Comparison of ENCODE assay signal across 9 cellular contexts in the genomic region with DNA sequence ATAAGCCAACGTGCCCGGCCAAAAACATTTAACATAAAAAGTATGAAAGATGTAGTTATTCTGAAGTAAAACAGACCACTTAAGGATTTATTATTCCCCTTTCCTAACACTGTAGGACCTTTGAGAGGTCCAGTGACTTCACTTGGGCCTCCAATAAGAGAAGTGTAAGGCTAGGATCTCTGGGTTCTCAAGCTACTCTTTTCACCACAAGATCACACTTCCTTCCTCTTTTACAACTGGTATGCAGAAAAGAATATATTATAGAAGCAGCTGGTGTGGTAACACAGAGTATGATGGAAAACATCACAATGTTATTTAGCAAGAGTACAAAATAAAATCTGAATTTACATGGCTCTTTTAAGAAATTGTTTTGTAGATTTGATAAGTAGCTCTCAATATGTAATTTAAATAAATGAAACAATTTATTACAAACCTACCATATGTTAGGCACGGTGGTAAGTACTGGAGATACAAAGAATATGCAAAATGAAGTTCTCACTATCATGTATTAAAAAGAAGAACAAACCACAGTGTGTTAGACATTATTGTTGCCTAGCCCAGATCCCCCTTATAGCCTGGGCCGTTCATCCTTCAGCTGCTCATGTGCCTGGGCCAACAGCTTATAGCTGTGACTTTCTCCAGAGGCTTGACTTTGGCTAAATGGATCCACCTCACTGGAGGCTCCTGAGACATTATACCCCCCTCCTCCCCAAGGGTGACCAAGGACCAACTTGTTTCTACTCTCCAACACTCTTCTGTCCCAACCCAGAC. TPM values are rescaled to one million over a fixed set of nuclear protein-coding genes. Genes with fewer than 3 reads are reported as not detected.
DNase-seq lines count a peak whose midpoint lies in the region; ATAC-seq and TF ChIP-seq lines count a peak whose summit lies in the region.
"Had no signal": no experiment of that assay in that cellular context is flagged by ENCODE, and none has a peak within 500 bp of the region (broad histone marks: within the 10 kb centered on the region; RNA-seq: fewer than 3 reads in every experiment).

No MANE protein-coding gene starts in this region.

- no peak overlapping the region for H3K27ac Mint-ChIP-seq in activated naive CD4-positive, alpha-beta T cell treated with anti-CD3 and anti-CD28 coated beads, Interleukin-2, amount 10 ng/mL, durations not matched to agents 7 days and 5 days
- H3K27ac Mint-ChIP-seq in activated T-helper 1 cell treated with anti-CD3 and anti-CD28 coated beads, Interleukin-12 subunit alpha, Interleukin-12 subunit beta, Interleukin-2, Interleukin-4 antibody, amounts not matched to agents 30 ng/mL and 10 ng/mL and 1 ng/mL, durations not matched to agents 14 hours and 24 hours and 36 hours: no peak overlapping the region

- H3K36me3 Mint-ChIP-seq in activated naive CD4-positive, alpha-beta T cell treated with anti-CD3 and anti-CD28 coated beads, Interleukin-2, amount 10 ng/mL, durations not matched to agents 7 days and 5 days: no peaks in the 10 kb centered on the region
- no peaks in the 10 kb centered on the region for H3K36me3 Mint-ChIP-seq in activated T-helper 1 cell treated with anti-CD3 and anti-CD28 coated beads, Interleukin-12 subunit alpha, Interleukin-12 subunit beta, Interleukin-2, Interleukin-4 antibody, amounts not matched to agents 30 ng/mL and 10 ng/mL and 1 ng/mL, durations not matched to agents 14 hours and 24 hours and 36 hours (ENCODE audit: low read depth)

- H3K4me3 ChIP-seq in DOHH2 (ENCODE audit: low read length): peak overlapping the region; percentile 18
- no peak overlapping the region for H3K4me3 ChIP-seq in fibroblast of villous mesenchyme (ENCODE audit: low read depth, low read length)
- H3K4me3 ChIP-seq in ascending aorta: no peak overlapping the region

- H3K4me2 ChIP-seq in DOHH2 (ENCODE audit: low read length): peak overlapping the region; percentile 59

- TF ChIP-seq CTCF in DOHH2 (IDR thresholded peaks at IDR 0.05; ENCODE audit: low read depth, low read length, poor library complexity, severe bottlenecking): no peak
- TF ChIP-seq CTCF in fibroblast of villous mesenchyme (IDR thresholded peaks at IDR 0.05; ENCODE audit: insufficient read depth, low read depth, low read length): no peak
- no peak for TF ChIP-seq CTCF in foreskin keratinocyte (conservative IDR thresholded peaks at IDR 0.05)
- TF ChIP-seq CTCF in ascending aorta (IDR thresholded peaks at IDR 0.05): no peak

- peaks cover 7% of the 10 kb centered on the region for H3F3A ChIP-seq in DOHH2 (ENCODE audit: control insufficient read depth, insufficient read depth)

- intact Hi-C loops in ascending aorta (cut with DNase I): no loop called here
- intact Hi-C loops in activated T-helper 1 cell treated with anti-CD3 and anti-CD28 coated beads, Interleukin-12 subunit alpha, Interleukin-12 subunit beta, Interleukin-2, Interleukin-4 antibody, amounts not matched to agents 30 ng/mL and 10 ng/mL and 1 ng/mL, durations not matched to agents 14 hours and 24 hours and 36 hours (cut with micrococcal nuclease): no loop called here

- peak; percentile 41 for DNase-seq in fibroblast of villous mesenchyme (ENCODE audit: low read depth)
- no peak for DNase-seq in foreskin keratinocyte
- no peak for DNase-seq in activated naive CD4-positive, alpha-beta T cell treated with anti-CD3 and anti-CD28 coated beads, Interleukin-2, amount 10 ng/mL, durations not matched to agents 7 days and 5 days
- DNase-seq in ascending aorta (ENCODE audit: low spot score in 2 of 2): no peak
- no peak for DNase-seq in activated T-helper 1 cell treated with anti-CD3 and anti-CD28 coated beads, Interleukin-12 subunit alpha, Interleukin-12 subunit beta, Interleukin-2, Interleukin-4 antibody, amounts not matched to agents 30 ng/mL and 10 ng/mL and 1 ng/mL, durations not matched to agents 14 hours and 24 hours and 36 hours (ENCODE audit: low spot score)
- DNase-seq: stimulated activated naive CD4-positive, alpha-beta T cell had no signal

- H3K4me1 ChIP-seq in DOHH2 (ENCODE audit: control insufficient read depth, low read length) (peaks cover 50% of the 10 kb centered on the region), foreskin keratinocyte (peaks cover 5% of the 10 kb centered on the region), ascending aorta (no peaks in the 10 kb centered on the region)

- H3K9me3 ChIP-seq in DOHH2 (ENCODE audit: control insufficient read depth, insufficient read depth, low read length) (no peaks in the 10 kb centered on the region), ascending aorta (no peaks in the 10 kb centered on the region)

- H3K36me3 ChIP-seq in DOHH2 (ENCODE audit: control insufficient read depth, low read length): no peaks in the 10 kb centered on the region
- no peaks in the 10 kb centered on the region for H3K36me3 ChIP-seq in ascending aorta

- no peak overlapping the region for H3K4me3 Mint-ChIP-seq in activated naive CD4-positive, alpha-beta T cell treated with anti-CD3 and anti-CD28 coated beads, Interleukin-2, amount 10 ng/mL, durations not matched to agents 7 days and 5 days
- no peak overlapping the region for H3K4me3 Mint-ChIP-seq in activated T-helper 1 cell treated with anti-CD3 and anti-CD28 coated beads, Interleukin-12 subunit alpha, Interleukin-12 subunit beta, Interleukin-2, Interleukin-4 antibody, amounts not matched to agents 30 ng/mL and 10 ng/mL and 1 ng/mL, durations not matched to agents 14 hours and 24 hours and 36 hours

- no peaks in the 10 kb centered on the region for H3K79me2 ChIP-seq in DOHH2 (ENCODE audit: control insufficient read depth, low read length)

- H3K27ac ChIP-seq in DOHH2 (ENCODE audit: low read depth, low read length) (peak overlapping the region; percentile 83), foreskin keratinocyte (no peak overlapping the region), ascending aorta (peak overlapping the region in 1 of 2 donors; percentile 18)

- peaks cover 5% of the 10 kb centered on the region for H3K4me1 Mint-ChIP-seq in activated naive CD4-positive, alpha-beta T cell treated with anti-CD3 and anti-CD28 coated beads, Interleukin-2, amount 10 ng/mL, durations not matched to agents 7 days and 5 days
- no peaks in the 10 kb centered on the region for H3K4me1 Mint-ChIP-seq in activated T-helper 1 cell treated with anti-CD3 and anti-CD28 coated beads, Interleukin-12 subunit alpha, Interleukin-12 subunit beta, Interleukin-2, Interleukin-4 antibody, amounts not matched to agents 30 ng/mL and 10 ng/mL and 1 ng/mL, durations not matched to agents 14 hours and 24 hours and 36 hours (ENCODE audit: low read depth)

- H3K9me3 Mint-ChIP-seq in activated naive CD4-positive, alpha-beta T cell treated with anti-CD3 and anti-CD28 coated beads, Interleukin-2, amount 10 ng/mL, durations not matched to agents 7 days and 5 days: peaks cover 2% of the 10 kb centered on the region
- peaks cover 4% of the 10 kb centered on the region for H3K9me3 Mint-ChIP-seq in activated T-helper 1 cell treated with anti-CD3 and anti-CD28 coated beads, Interleukin-12 subunit alpha, Interleukin-12 subunit beta, Interleukin-2, Interleukin-4 antibody, amounts not matched to agents 30 ng/mL and 10 ng/mL and 1 ng/mL, durations not matched to agents 14 hours and 24 hours and 36 hours

- CTCF ChIA-PET in activated naive CD4-positive, alpha-beta T cell treated with anti-CD3 and anti-CD28 coated beads, Interleukin-2, amount 10 ng/mL, durations not matched to agents 7 days and 5 days (lab: Charles Lee): interaction anchor here (1.9 to 3.1 kb wide), 2 partner anchors 32 to 76 kb away, joined by 4 to 13 read pairs; no protein-coding TSS in a partner anchor

- H3K27me3 ChIP-seq in DOHH2 (ENCODE audit: control insufficient read depth, low read length) (no peaks in the 10 kb centered on the region), foreskin keratinocyte (no peaks in the 10 kb centered on the region), ascending aorta (no peaks in the 10 kb centered on the region)

- no peaks in the 10 kb centered on the region for H3K9me2 ChIP-seq in DOHH2 (replicated peaks; ENCODE audit: control insufficient read depth, low read length)

- peak; percentile 89 for ATAC-seq in GM21526 (IDR thresholded peaks at IDR 0.05; ENCODE audit: low FRiP score, unreplicated experiment)
- ATAC-seq in HG03571 (IDR thresholded peaks at IDR 0.05; ENCODE audit: unreplicated experiment): peak; percentile 88
- ATAC-seq in foreskin keratinocyte: no peak

- H4K20me1 ChIP-seq in DOHH2 (ENCODE audit: control insufficient read depth, insufficient read depth, low read depth, low read length): no peaks in the 10 kb centered on the region

- H3K27me3 Mint-ChIP-seq in activated naive CD4-positive, alpha-beta T cell treated with anti-CD3 and anti-CD28 coated beads, Interleukin-2, amount 10 ng/mL, durations not matched to agents 7 days and 5 days: peaks cover 3% of the 10 kb centered on the region
- peaks cover 15% of the 10 kb centered on the region for H3K27me3 Mint-ChIP-seq in activated T-helper 1 cell treated with anti-CD3 and anti-CD28 coated beads, Interleukin-12 subunit alpha, Interleukin-12 subunit beta, Interleukin-2, Interleukin-4 antibody, amounts not matched to agents 30 ng/mL and 10 ng/mL and 1 ng/mL, durations not matched to agents 14 hours and 24 hours and 36 hours (ENCODE audit: insufficient read depth)

RNA-seq across cellular contexts. Expression of a gene that starts 30.0 kb away (rescaled TPM):
- total RNA-seq in fibroblast of villous mesenchyme: 20.0 and 25.9 TPM in 2 replicates
- total RNA-seq in foreskin keratinocyte: 26.9 and 34.0 TPM in 2 replicates
- polyA plus RNA-seq in foreskin keratinocyte: 8.5 and 13.9 TPM in 2 replicates
- 27.8 TPM for total RNA-seq in ascending aorta
- 7.8 and 8.3 TPM in 2 replicates for total RNA-seq in activated T-helper 1 cell treated with anti-CD3 and anti-CD28 coated beads, Interleukin-12 subunit alpha, Interleukin-12 subunit beta, Interleukin-2, Interleukin-4 antibody, amounts not matched to agents 30 ng/mL and 10 ng/mL and 1 ng/mL, durations not matched to agents 14 hours and 24 hours and 36 hours

RNA-seq across cellular contexts. Expression of a gene that starts 51.2 kb away (rescaled TPM):
- total RNA-seq in fibroblast of villous mesenchyme (129 and 187 TPM in 2 replicates), foreskin keratinocyte (325 and 343 TPM in 2 replicates), ascending aorta (140 TPM)
- 169 and 201 TPM in 2 replicates for polyA plus RNA-seq in foreskin keratinocyte
- total RNA-seq in activated T-helper 1 cell treated with anti-CD3 and anti-CD28 coated beads, Interleukin-12 subunit alpha, Interleukin-12 subunit beta, Interleukin-2, Interleukin-4 antibody, amounts not matched to agents 30 ng/mL and 10 ng/mL and 1 ng/mL, durations not matched to agents 14 hours and 24 hours and 36 hours: 236 and 253 TPM in 2 replicates
